8 cellular contexts compared by ENCODE assay signal in genomic region chr19:46624958-46625661, GRCh38. TPM values are rescaled to one million over a fixed set of nuclear protein-coding genes. Genes with fewer than 3 reads are reported as not detected.
DNase-seq lines count a peak whose midpoint lies in the region; ATAC-seq and TF ChIP-seq lines count a peak whose summit lies in the region.

A gene with protein sequence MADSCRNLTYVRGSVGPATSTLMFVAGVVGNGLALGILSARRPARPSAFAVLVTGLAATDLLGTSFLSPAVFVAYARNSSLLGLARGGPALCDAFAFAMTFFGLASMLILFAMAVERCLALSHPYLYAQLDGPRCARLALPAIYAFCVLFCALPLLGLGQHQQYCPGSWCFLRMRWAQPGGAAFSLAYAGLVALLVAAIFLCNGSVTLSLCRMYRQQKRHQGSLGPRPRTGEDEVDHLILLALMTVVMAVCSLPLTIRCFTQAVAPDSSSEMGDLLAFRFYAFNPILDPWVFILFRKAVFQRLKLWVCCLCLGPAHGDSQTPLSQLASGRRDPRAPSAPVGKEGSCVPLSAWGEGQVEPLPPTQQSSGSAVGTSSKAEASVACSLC (minus strand): TSS chr19:46625089. CDS start chr19:46624225, 864 bp downstream.

- H3K36me3 Mint-ChIP-seq in activated T-cell treated with anti-CD3 and anti-CD28 coated beads, Interleukin-2, amount 50 U/mL, for 24 hours (ENCODE audit: low read depth), result no peaks in the 10 kb centered on the region

- no peaks in the 10 kb centered on the region for H3K9me3 Mint-ChIP-seq in activated T-cell treated with anti-CD3 and anti-CD28 coated beads, Interleukin-2, amount 50 U/mL, for 24 hours

- peak within 1 kb of the TSS; percentile 86 for H3K27ac Mint-ChIP-seq in activated T-cell treated with anti-CD3 and anti-CD28 coated beads, Interleukin-2, amount 50 U/mL, for 24 hours

- 20 to 42% methylated on average over 10 to 11 of the region's 13 CpGs for WGBS in gastroesophageal sphincter (ENCODE audit: low coverage in 1 of 2), 2 donors

- no peaks in the 10 kb centered on the region for H3K27me3 Mint-ChIP-seq in activated T-cell treated with anti-CD3 and anti-CD28 coated beads, Interleukin-2, amount 50 U/mL, for 24 hours

- ATAC-seq in gastroesophageal sphincter (peak; percentile 87), HG02642 (IDR thresholded peaks at IDR 0.05; ENCODE audit: poor library complexity, unreplicated experiment) (no peak)

- no peak for TF ChIP-seq EP300 in gastroesophageal sphincter (IDR thresholded peaks at IDR 0.05)

- H3K9me3 ChIP-seq in gastroesophageal sphincter, result no peaks in the 10 kb centered on the region

- no peaks in the 10 kb centered on the region for H3K36me3 ChIP-seq in gastroesophageal sphincter

- TF ChIP-seq POLR2A in gastroesophageal sphincter (IDR thresholded peaks at IDR 0.05), result no peak

- peak within 1 kb of the TSS; percentile 78 for H3K4me3 Mint-ChIP-seq in activated T-cell treated with anti-CD3 and anti-CD28 coated beads, Interleukin-2, amount 50 U/mL, for 24 hours

- H3K4me3 ChIP-seq in gastroesophageal sphincter (peak within 1 kb of the TSS in 1 of 2 donors; percentile 27), skin epidermis (peak within 1 kb of the TSS in 6 of 7 experiments; percentile 0 to 37 (median 14))

- H3K27ac ChIP-seq in gastroesophageal sphincter, result peak within 1 kb of the TSS; percentile 20 to 86 (median 81)
- H3K27ac ChIP-seq in skin epidermis, result peak within 1 kb of the TSS in 20 of 21 experiments; percentile 11 to 87 (median 72)

- peaks cover 46% of the 10 kb centered on the region for H3K4me1 Mint-ChIP-seq in activated T-cell treated with anti-CD3 and anti-CD28 coated beads, Interleukin-2, amount 50 U/mL, for 24 hours (ENCODE audit: low read depth)

- no peaks in the 10 kb centered on the region for H3K27me3 ChIP-seq in gastroesophageal sphincter

- TF ChIP-seq CTCF in gastroesophageal sphincter (IDR thresholded peaks at IDR 0.05), result peak in 1 of 4 experiments; percentile 7

- peaks cover 3 to 65% (median 45%) of the 10 kb centered on the region in 3 donors for H3K4me1 ChIP-seq in gastroesophageal sphincter

- peak; percentile 54 for DNase-seq in activated T-cell treated with anti-CD3 and anti-CD28 coated beads, Interleukin-2, amount 50 U/mL, for 24 hours
- DNase-seq in activated T-cell treated with anti-CD3 and anti-CD28 coated beads for 4 hours (no peak), T1000 (lab: John Stamatoyannopoulos, UW) (peak; percentile 22), NCI-H2081 (lab: John Stamatoyannopoulos, UW) (no peak), GM19238 (ENCODE audit: insufficient read length, low spot score) (no peak)

RNA-seq across cellular contexts. Expression of the gene that starts here (rescaled TPM):
- 1 to 10 TPM; 3.6 to 5.9 (median 4.3) TPM for total RNA-seq in gastroesophageal sphincter

Comparison
In these comparisons a context has a peak if more than half of its experiments do, and no peak if none do; other contexts are left out.
1. DNase-seq: peak in activated T-cell treated with anti-CD3 and anti-CD28 coated beads, Interleukin-2, amount 50 U/mL, for 24 hours (single experiment) and T1000 (single experiment); none in activated T-cell treated with anti-CD3 and anti-CD28 coated beads for 4 hours (single experiment), NCI-H2081 (0 of 2) and GM19238 (single experiment).